ENCODE assay signal across 7 cellular contexts in genomic region chr2:216034065-216034464, GRCh38. TPM values are rescaled to one million over a fixed set of nuclear protein-coding genes. Genes with fewer than 3 reads are reported as not detected.
DNase-seq lines count a peak whose midpoint lies in the region; ATAC-seq, FAIRE-seq and TF ChIP-seq lines count a peak whose summit lies in the region.

No MANE protein-coding gene starts in this region.

- no peak for TF ChIP-seq POLR2A in GM12892 (IDR thresholded peaks at IDR 0.05; ENCODE audit: low read depth, low read length)

- ATAC-seq in HG02938 (IDR thresholded peaks at IDR 0.05; ENCODE audit: unreplicated experiment) = peak; percentile 31

- no peak overlapping the region for H3K4me3 Mint-ChIP-seq in activated CD4-positive, alpha-beta memory T cell treated with anti-CD3 and anti-CD28 coated beads for 36 hours

- no peak overlapping the region for H3K27ac Mint-ChIP-seq in activated CD4-positive, alpha-beta memory T cell treated with anti-CD3 and anti-CD28 coated beads for 36 hours

- CTCF ChIA-PET in activated CD4-positive, alpha-beta memory T cell treated with anti-CD3 and anti-CD28 coated beads for 36 hours (lab: Charles Lee) = interaction anchor here (0.7 to 4.3 kb wide), 29 partner anchors 8 to 1669 kb away, joined by 3 to 33 read pairs (median 5); partner anchors contain the start of genes PECR, TMEM169 and XRCC5

- H3K27me3 Mint-ChIP-seq in activated CD4-positive, alpha-beta memory T cell treated with anti-CD3 and anti-CD28 coated beads for 36 hours = no peaks in the 10 kb centered on the region

- DNase-seq in GM12892 (ENCODE audit: insufficient read length) (peak; percentile 40), NCI-H460 (ENCODE audit: extremely low read depth, low read depth) (peak; percentile 48), midbrain (lab: John Stamatoyannopoulos, UW) (peak; percentile 78)
- peak; percentile 88 for DNase-seq in activated CD4-positive, alpha-beta memory T cell treated with anti-CD3 and anti-CD28 coated beads for 36 hours
- DNase-seq in effector CD8-positive, alpha-beta T cell (lab: John Stamatoyannopoulos, UW) = peak; percentile 55
- DNase-seq in stimulated activated CD8-positive, alpha-beta memory T cell treated with anti-CD3 and anti-CD28 coated beads, Interleukin-4, amount 100 ng/mL, for 48 hours = peak; percentile 93

- intact Hi-C loops in activated CD4-positive, alpha-beta memory T cell treated with anti-CD3 and anti-CD28 coated beads for 36 hours (cut with micrococcal nuclease) = loop anchor here (1.0 to 5.0 kb wide), 4 partner anchors 106 to 378 kb away; partner anchors contain the start of gene SMARCAL1

- H3K4me1 Mint-ChIP-seq in activated CD4-positive, alpha-beta memory T cell treated with anti-CD3 and anti-CD28 coated beads for 36 hours (ENCODE audit: low read depth) = peaks cover 39% of the 10 kb centered on the region

- H3K36me3 Mint-ChIP-seq in activated CD4-positive, alpha-beta memory T cell treated with anti-CD3 and anti-CD28 coated beads for 36 hours = peaks cover 7% of the 10 kb centered on the region

- no peaks in the 10 kb centered on the region for H3K9me3 Mint-ChIP-seq in activated CD4-positive, alpha-beta memory T cell treated with anti-CD3 and anti-CD28 coated beads for 36 hours

- peak; percentile 88 for FAIRE-seq in GM12892 (lab: Jason Lieb, UNC)

- POLR2A ChIA-PET in activated CD4-positive, alpha-beta memory T cell treated with anti-CD3 and anti-CD28 coated beads for 36 hours (lab: Charles Lee) = no interaction called here

RNA-seq across cellular contexts. Expression of gene MREG, which starts 20.7 kb away (rescaled TPM):
- 34.5 TPM for polyA plus RNA-seq in GM12892 (2012; ENCODE audit: missing spikeins)
- total RNA-seq in NCI-H460 (2014; rRNA removed; shearing (Covaris generic)) = 3.4 and 4.1 TPM in 2 replicates
- polyA plus RNA-seq in NCI-H460 (2014; cell fraction: nucleus; rRNA removed) = 3.6 and 3.7 TPM in 2 replicates
- total RNA-seq in activated CD4-positive, alpha-beta memory T cell treated with anti-CD3 and anti-CD28 coated beads for 36 hours = 10 to 100 TPM; 10.2 to 10.4 TPM

RNA-seq across cellular contexts. Expression of gene PECR, which starts 47.5 kb away (rescaled TPM):
- polyA plus RNA-seq in GM12892 (2012; ENCODE audit: missing spikeins) = 23.6 TPM
- 36.2 and 50.9 TPM in 2 replicates for total RNA-seq in NCI-H460 (2014; rRNA removed; shearing (Covaris generic))
- polyA plus RNA-seq in NCI-H460 (2014; cell fraction: nucleus; rRNA removed) = 23.2 and 26.3 TPM in 2 replicates
- total RNA-seq in activated CD4-positive, alpha-beta memory T cell treated with anti-CD3 and anti-CD28 coated beads for 36 hours = 10 to 100 TPM; 23.3 to 27.6 TPM

RNA-seq across cellular contexts. Expression of gene TMEM169, which starts 47.7 kb away (rescaled TPM):
- polyA plus RNA-seq in GM12892 (2012; ENCODE audit: missing spikeins) = 0.32 TPM
- total RNA-seq in NCI-H460 (2014; rRNA removed; shearing (Covaris generic)) = 0.17 and 0.38 TPM in 2 replicates
- 0.33 TPM in 1 of 2 replicates, not detected in the other for polyA plus RNA-seq in NCI-H460 (2014; cell fraction: nucleus; rRNA removed)
- 1 to 10 TPM; 2.0 to 2.7 TPM for total RNA-seq in activated CD4-positive, alpha-beta memory T cell treated with anti-CD3 and anti-CD28 coated beads for 36 hours

Comparison
In these comparisons a context has a peak if more than half of its experiments do, and no peak if none do; other contexts are left out.
1. Peak in every context shown above with its lines: DNase-seq and ATAC-seq.
2. DNase-seq: peak in every context shown above with its lines; median percentile 93 in stimulated activated CD8-positive, alpha-beta memory T cell treated with anti-CD3 and anti-CD28 coated beads, Interleukin-4, amount 100 ng/mL, for 48 hours; 88 in activated CD4-positive, alpha-beta memory T cell treated with anti-CD3 and anti-CD28 coated beads for 36 hours; 78 in midbrain; 55 in effector CD8-positive, alpha-beta T cell; 48 in NCI-H460; 40 in GM12892.